In genomic region chr3:14147617-14148016, GRCh38 we compare ENCODE assay signal across 17 cellular contexts. TPM values are rescaled to one million over a fixed set of nuclear protein-coding genes. Genes with fewer than 3 reads are reported as not detected.
DNase-seq lines count a peak whose midpoint lies in the region; ATAC-seq and TF ChIP-seq lines count a peak whose summit lies in the region.
"Had no signal": no experiment of that assay in that cellular context is flagged by ENCODE, and none has a peak within 500 bp of the region (broad histone marks: within the 10 kb centered on the region; RNA-seq: fewer than 3 reads in every experiment).

No MANE protein-coding gene starts in this region.

- H3K4me1 Mint-ChIP-seq in WTC11, result peaks cover 31% of the 10 kb centered on the region

- CTCF ChIA-PET in WTC11 (lab: Charles Lee), result interaction anchor here (1.0 to 3.5 kb wide), 6 partner anchors 22 to 251 kb away, joined by 4 to 24 read pairs (median 12); partner anchors contain the start of genes LSM3, TMEM43 and XPC

- no peaks in the 10 kb centered on the region for H3K9me3 Mint-ChIP-seq in WTC11
- H3K9me3 Mint-ChIP-seq: activated naive CD4-positive, alpha-beta T cell treated with anti-CD3 and anti-CD28 coated beads for 36 hours; neural progenitor cell had no signal

- no peaks in the 10 kb centered on the region for H3K9me3 ChIP-seq in stomach smooth muscle (ENCODE audit: control insufficient read depth in 2 of 2, low read length in 2 of 2)

- H3K27me3 Mint-ChIP-seq in WTC11 (ENCODE audit: low read depth), result no peaks in the 10 kb centered on the region

- no peak for TF ChIP-seq CTCF in WTC11 (IDR thresholded peaks at IDR 0.05)

- H3K27ac Mint-ChIP-seq in WTC11, result peak overlapping the region; percentile 91
- H3K27ac Mint-ChIP-seq: activated CD8-positive, alpha-beta T cell treated with anti-CD3 and anti-CD28 coated beads, Interleukin-2, amount 10 ng/mL, durations not matched to agents 7 days and 5 days; activated naive CD4-positive, alpha-beta T cell treated with anti-CD3 and anti-CD28 coated beads for 36 hours had no signal

- POLR2A ChIA-PET in WTC11 (lab: Charles Lee), result interaction anchor here (1.2 kb wide), 1 partner anchor 31 kb away, joined by 3 read pairs; the partner anchor contains the start of genes LSM3 and XPC

- no peak overlapping the region for H3K9ac ChIP-seq in stomach smooth muscle (ENCODE audit: low read length in 2 of 2)
- H3K9ac ChIP-seq: neural progenitor cell had no signal

- peak; percentile 38 for DNase-seq in activated CD8-positive, alpha-beta memory T cell treated with anti-CD3 and anti-CD28 coated beads for 24 hours
- DNase-seq in activated CD8-positive, alpha-beta memory T cell treated with anti-CD3 and anti-CD28 coated beads, Interleukin-2, amount 50 U/mL, for 48 hours, result no peak
- DNase-seq in WTC11 (ENCODE audit: low spot score) (no peak), iPS-NIHi7 (ENCODE audit: extremely low spot score) (peak; percentile 31), NOMO-1 treated with dmso at 0.1 percent for 144 hours (lab: John Stamatoyannopoulos, UW; ENCODE audit: unreplicated experiment) (no peak), SIG-M5 treated with dmso at 0.1 percent for 504 hours (lab: John Stamatoyannopoulos, UW; ENCODE audit: unreplicated experiment) (no peak)
- DNase-seq: activated CD8-positive, alpha-beta T cell treated with anti-CD3 and anti-CD28 coated beads, Interleukin-2, amount 10 ng/mL, durations not matched to agents 7 days and 5 days; activated naive CD4-positive, alpha-beta T cell treated with anti-CD3 and anti-CD28 coated beads for 36 hours; GF-D8; hippocampal formation; left ventricle myocardium superior; NCI-H1930; NCI-H524 treated with DMSO at 0.1 percent for 48 hours; T1000 had no signal

- no peaks in the 10 kb centered on the region for H3K27me3 ChIP-seq in stomach smooth muscle (ENCODE audit: control insufficient read depth in 1 of 2, insufficient read depth in 2 of 2, low read length in 2 of 2)
- H3K27me3 ChIP-seq: neural progenitor cell had no signal

- peak overlapping the region; percentile 37 for H3K27ac ChIP-seq in stomach smooth muscle (ENCODE audit: low read length)
- H3K27ac ChIP-seq: neural progenitor cell had no signal

- H3K36me3 Mint-ChIP-seq in WTC11, result peaks cover 18% of the 10 kb centered on the region

- H3K4me3 Mint-ChIP-seq in WTC11, result no peak overlapping the region; the same call in 1 of the 2 replicates
- H3K4me3 Mint-ChIP-seq: activated CD8-positive, alpha-beta T cell treated with anti-CD3 and anti-CD28 coated beads, Interleukin-2, amount 10 ng/mL, durations not matched to agents 7 days and 5 days; activated naive CD4-positive, alpha-beta T cell treated with anti-CD3 and anti-CD28 coated beads for 36 hours; neural progenitor cell had no signal

- peaks cover 39% of the 10 kb centered on the region for H3K4me1 ChIP-seq in stomach smooth muscle (ENCODE audit: control insufficient read depth, insufficient read depth, low read length)
- H3K4me1 ChIP-seq: neural progenitor cell had no signal

- no peak overlapping the region for H3K4me3 ChIP-seq in stomach smooth muscle (ENCODE audit: low read length in 2 of 2)
- H3K4me3 ChIP-seq: neural progenitor cell had no signal

- ATAC-seq in WTC11 (no peak), HG02678 (IDR thresholded peaks at IDR 0.05; ENCODE audit: unreplicated experiment) (no peak)
- ATAC-seq: activated CD8-positive, alpha-beta T cell treated with anti-CD3 and anti-CD28 coated beads, Interleukin-2, amount 10 ng/mL, durations not matched to agents 7 days and 5 days; left ventricle myocardium superior had no signal

- peaks cover 23 to 38% of the 10 kb centered on the region in 2 donors for H3K36me3 ChIP-seq in stomach smooth muscle (ENCODE audit: control insufficient read depth in 2 of 2, insufficient read depth in 2 of 2, low read length in 2 of 2)
- H3K36me3 ChIP-seq: neural progenitor cell had no signal

TF ChIP-seq in WTC11, 78 proteins besides CTCF, POLR2A, EP300 and RAD21:
- TF ChIP-seq IRF2 (CRISPR knock-in tag; IDR thresholded peaks at IDR 0.05; ENCODE audit: borderline replicate concordance, low read depth) (no peak), ZNF263 (CRISPR knock-in tag; IDR thresholded peaks at IDR 0.05; ENCODE audit: low read depth) (0 out of 2 replicates have a peak, but pooled peaks have one; percentile 21), MLX (CRISPR knock-in tag; IDR thresholded peaks at IDR 0.05) (no peak), USF1 (CRISPR knock-in tag; IDR thresholded peaks at IDR 0.05) (no peak), ZNF396 (CRISPR knock-in tag; IDR thresholded peaks at IDR 0.05; ENCODE audit: borderline replicate concordance) (no peak), ZNF423 (CRISPR knock-in tag; IDR thresholded peaks at IDR 0.05) (peak; percentile 82), HMGXB4 (CRISPR knock-in tag; IDR thresholded peaks at IDR 0.05) (no peak)

RNA-seq across cellular contexts. Expression of gene TMEM43, which starts 22.8 kb away (rescaled TPM):
- total RNA-seq in WTC11 (2021), result 23.9 to 27.7 TPM (median 24.1 TPM) in 3 replicates

RNA-seq across cellular contexts. Expression of gene CHCHD4, which starts 22.9 kb away (rescaled TPM):
- total RNA-seq in WTC11 (2021), result 20.9 to 27.5 TPM (median 21.4 TPM) in 3 replicates

RNA-seq across cellular contexts. Expression of gene XPC, which starts 30.8 kb away (rescaled TPM):
- total RNA-seq in WTC11 (2021), result 31.7 to 34.9 TPM (median 32.6 TPM) in 3 replicates

RNA-seq across cellular contexts. Expression of gene LSM3, which starts 31.0 kb away (rescaled TPM):
- 17.7 to 21.4 TPM (median 17.8 TPM) in 3 replicates for total RNA-seq in WTC11 (2021)

Comparison
In these comparisons a context has a peak if more than half of its experiments do, and no peak if none do; other contexts are left out.
1. DNase-seq: peak in activated CD8-positive, alpha-beta memory T cell treated with anti-CD3 and anti-CD28 coated beads for 24 hours (single experiment) and iPS-NIHi7 (single experiment); none in activated CD8-positive, alpha-beta memory T cell treated with anti-CD3 and anti-CD28 coated beads, Interleukin-2, amount 50 U/mL, for 48 hours (single experiment), WTC11 (single experiment), NOMO-1 treated with dmso at 0.1 percent for 144 hours (single experiment) and SIG-M5 treated with dmso at 0.1 percent for 504 hours (single experiment).